22 cellular contexts compared by ENCODE assay signal in genomic region chr2:80380767-80381166, GRCh38.
DNase-seq lines count a peak whose midpoint lies in the region.
"Had no signal": no experiment of that assay in that cellular context is flagged by ENCODE, and none has a peak within 500 bp of the region (broad histone marks: within the 10 kb centered on the region; RNA-seq: fewer than 3 reads in every experiment).

No MANE protein-coding gene starts in this region.

- no peak overlapping the region for H4K8ac ChIP-seq in mesenchymal stem cell (ENCODE audit: low read length)

- no peak overlapping the region for H3K4me2 ChIP-seq in mesenchymal stem cell (ENCODE audit: low read length, poor library complexity, severe bottlenecking)
- H3K4me2 ChIP-seq: GM23338, PC-9 had no signal

- no peak overlapping the region for H2BK5ac ChIP-seq in mesenchymal stem cell (ENCODE audit: low read depth, low read length, poor library complexity, severe bottlenecking)

- H3K4me3 ChIP-seq in mesenchymal stem cell (ENCODE audit: insufficient read depth in 1 of 2, low read depth in 1 of 2, low read length in 2 of 2), result no peak overlapping the region
- H3K4me3 ChIP-seq: GM23338, PC-9 had no signal

- H3K9ac ChIP-seq in mesenchymal stem cell (ENCODE audit: low read length), result peak overlapping the region; percentile 44

- H3K36me3 ChIP-seq in mesenchymal stem cell (ENCODE audit: control insufficient read depth in 1 of 2, insufficient read depth in 2 of 2, low read depth in 1 of 2, low read length in 2 of 2), result no peaks in the 10 kb centered on the region
- H3K36me3 ChIP-seq: BE2C had no signal

- no peak overlapping the region for H4K91ac ChIP-seq in mesenchymal stem cell (ENCODE audit: low read length)

- H2BK12ac ChIP-seq in mesenchymal stem cell (ENCODE audit: low read length in 2 of 2), result no peak overlapping the region

- intact Hi-C loops in head of caudate nucleus (cut with DNase I), result no loop called here

- H3K18ac ChIP-seq in mesenchymal stem cell (ENCODE audit: low read depth in 1 of 2, low read length in 2 of 2), result no peak overlapping the region

- peak; percentile 22 for DNase-seq in NCI-H2171 treated with DMSO at 0.1 percent for 48 hours (lab: John Stamatoyannopoulos, UW)
- DNase-seq in NCI-H2171 (lab: John Stamatoyannopoulos, UW), result no peak
- peak; percentile 33 for DNase-seq in HS-5 (ENCODE audit: low read depth)
- DNase-seq in mesenchymal stem cell, result no peak
- no peak for DNase-seq in activated CD8-positive, alpha-beta memory T cell treated with anti-CD3 and anti-CD28 coated beads for 24 hours
- DNase-seq in stimulated activated CD4-positive, alpha-beta T cell treated with anti-CD3 and anti-CD28 coated beads, Interleukin-4, amount 100 ng/mL, for 1 hour, result no peak
- no peak for DNase-seq in head of caudate nucleus
- DNase-seq: 8988T; BE2C; CD4-positive, CD25-positive, alpha-beta regulatory T cell; DMS79 treated with DMSO at 0.1 percent for 48 hours; HCEC 1CT; IMR-90; MV-4-11; NCI-H1105 treated with DMSO at 0.1 percent for 48 hours; NCI-H2227 treated with DMSO at 0.1 percent for 48 hours; NCI-H510A treated with DMSO at 0.1 percent for 48 hours; NCI-H748 treated with DMSO at 0.1 percent for 48 hours; PC-9; RPMI8226; SHP77 had no signal

- H3K14ac ChIP-seq in mesenchymal stem cell (ENCODE audit: low read length in 2 of 2), result no peak overlapping the region

- no peak overlapping the region for H2AFZ ChIP-seq in mesenchymal stem cell (ENCODE audit: low read depth, low read length)
- H2AFZ ChIP-seq: GM23338, PC-9 had no signal

- H3K27me3 ChIP-seq in mesenchymal stem cell (ENCODE audit: control insufficient read depth in 1 of 2, insufficient read depth in 1 of 2, low read length in 2 of 2), result no peaks in the 10 kb centered on the region
- H3K27me3 ChIP-seq: BE2C had no signal

- no peaks in the 10 kb centered on the region for H3K9me3 ChIP-seq in mesenchymal stem cell (ENCODE audit: control insufficient read depth, low read length)
- H3K9me3 ChIP-seq: BE2C had no signal

- H2BK120ac ChIP-seq in mesenchymal stem cell (ENCODE audit: low read depth, low read length), result no peak overlapping the region

- no peak overlapping the region for H3K23ac ChIP-seq in mesenchymal stem cell (ENCODE audit: low read length in 2 of 2)

- 77% methylated on average over 1 of the region's 4 CpGs for WGBS in mesenchymal stem cell

- H3K27ac ChIP-seq in mesenchymal stem cell (ENCODE audit: low read length, poor library complexity, severe bottlenecking), result no peak overlapping the region
- H3K27ac ChIP-seq: PC-9 had no signal

- H3K79me1 ChIP-seq in mesenchymal stem cell (replicated peaks; ENCODE audit: low read length, poor library complexity, severe bottlenecking), result no peaks in the 10 kb centered on the region

- H2AK5ac ChIP-seq in mesenchymal stem cell (ENCODE audit: low read length, severe bottlenecking), result no peak overlapping the region

- no peaks in the 10 kb centered on the region for H3K4me1 ChIP-seq in mesenchymal stem cell (ENCODE audit: control insufficient read depth, insufficient read depth, low read depth, low read length)
- H3K4me1 ChIP-seq: BE2C had no signal

- no peak overlapping the region for H2BK15ac ChIP-seq in mesenchymal stem cell (ENCODE audit: low read depth, poor library complexity, severe bottlenecking)

- H3K4ac ChIP-seq in mesenchymal stem cell (ENCODE audit: low read depth in 1 of 2, low read length in 2 of 2), result no peak overlapping the region

Comparison
In these comparisons a context has a peak if more than half of its experiments do, and no peak if none do; other contexts are left out.
1. DNase-seq: peak in NCI-H2171 treated with DMSO at 0.1 percent for 48 hours (single experiment) and HS-5 (single experiment); none in NCI-H2171 (single experiment), mesenchymal stem cell (single experiment), activated CD8-positive, alpha-beta memory T cell treated with anti-CD3 and anti-CD28 coated beads for 24 hours (single experiment), stimulated activated CD4-positive, alpha-beta T cell treated with anti-CD3 and anti-CD28 coated beads, Interleukin-4, amount 100 ng/mL, for 1 hour (single experiment) and head of caudate nucleus (0 of 42).